8 cellular contexts compared by ENCODE assay signal in genomic region chr2:190627881-190628412, GRCh38. TPM values are rescaled to one million over a fixed set of nuclear protein-coding genes. Genes with fewer than 3 reads are reported as not detected.
DNase-seq lines count a peak whose midpoint lies in the region; ATAC-seq and TF ChIP-seq lines count a peak whose summit lies in the region.

No MANE protein-coding gene starts in this region.

- no peak for TF ChIP-seq POLR2A in gastroesophageal sphincter (IDR thresholded peaks at IDR 0.05)

- peak overlapping the region; percentile 64 to 87 (median 84) for H3K27ac ChIP-seq in gastroesophageal sphincter
- H3K27ac ChIP-seq in parathyroid adenoma = peak overlapping the region; percentile 34

- H2AFZ ChIP-seq in parathyroid adenoma = peak overlapping the region; percentile 89

- H3K9ac ChIP-seq in parathyroid adenoma = no peak overlapping the region

- H3K79me2 ChIP-seq in parathyroid adenoma = no peaks in the 10 kb centered on the region

- 0 to 4% methylated on average over 3 to 17 of the region's 22 CpGs for WGBS in gastroesophageal sphincter (ENCODE audit: low coverage in 1 of 2), 2 donors

- DNase-seq in DMS79 treated with DMSO at 0.1 percent for 48 hours (lab: John Stamatoyannopoulos, UW) = peak; percentile 77
- DNase-seq in LHCN-M2 (ENCODE audit: low read depth) = peak; percentile 67
- DNase-seq in activated T-cell treated with anti-CD3 and anti-CD28 coated beads, Interleukin-2, amount 50 U/mL, for 1 hour = peak; percentile 35
- no peak for DNase-seq in T1000 (lab: John Stamatoyannopoulos, UW)
- DNase-seq in HK-2 (ENCODE audit: unreplicated experiment) = no peak

- H3K4me1 ChIP-seq in gastroesophageal sphincter (peaks cover 0 to 34% (median 0%) of the 10 kb centered on the region in 3 donors), parathyroid adenoma (peaks cover 4% of the 10 kb centered on the region)

- ATAC-seq in GM21423 (IDR thresholded peaks at IDR 0.05; ENCODE audit: unreplicated experiment) = peak; percentile 86
- ATAC-seq in gastroesophageal sphincter = peak; percentile 72

- no peak for TF ChIP-seq CTCF in gastroesophageal sphincter (IDR thresholded peaks at IDR 0.05)
- TF ChIP-seq CTCF in parathyroid adenoma (IDR thresholded peaks at IDR 0.05) = no peak

- H3K4me3 ChIP-seq in gastroesophageal sphincter (peak overlapping the region; percentile 55 to 60), parathyroid adenoma (ENCODE audit: low read depth, low read length) (no peak overlapping the region)

- H3K27me3 ChIP-seq in gastroesophageal sphincter (no peaks in the 10 kb centered on the region), parathyroid adenoma (ENCODE audit: control insufficient read depth, insufficient read depth, low read length) (no peaks in the 10 kb centered on the region)

- H3K4me2 ChIP-seq in parathyroid adenoma (ENCODE audit: low read length) = peak overlapping the region; percentile 56

- TF ChIP-seq EP300 in gastroesophageal sphincter (IDR thresholded peaks at IDR 0.05) = no peak

- H3K36me3 ChIP-seq in gastroesophageal sphincter (no peaks in the 10 kb centered on the region), parathyroid adenoma (ENCODE audit: control insufficient read depth, insufficient read depth, low read length) (no peaks in the 10 kb centered on the region)

- no peaks in the 10 kb centered on the region for H3K9me3 ChIP-seq in gastroesophageal sphincter
- H3K9me3 ChIP-seq in parathyroid adenoma (ENCODE audit: control insufficient read depth, low read length) = no peaks in the 10 kb centered on the region

RNA-seq across cellular contexts. Expression of gene NAB1, which starts 20.9 kb away (rescaled TPM):
- total RNA-seq in LHCN-M2 (2014; rRNA removed) = 39.4 and 43.1 TPM in 2 replicates
- 8.9 TPM for polyA plus RNA-seq in LHCN-M2 (2012)
- total RNA-seq in gastroesophageal sphincter = 10 to 100 TPM; 50.9 to 98.5 (median 73.8) TPM

Comparison
In these comparisons a context has a peak if more than half of its experiments do, and no peak if none do; other contexts are left out.
1. DNase-seq: peak in DMS79 treated with DMSO at 0.1 percent for 48 hours (single experiment), LHCN-M2 (single experiment) and activated T-cell treated with anti-CD3 and anti-CD28 coated beads, Interleukin-2, amount 50 U/mL, for 1 hour (single experiment); none in T1000 (single experiment) and HK-2 (single experiment).